38 cellular contexts compared by ENCODE assay signal in genomic region chr12:108139454-108139853, GRCh38. TPM values are rescaled to one million over a fixed set of nuclear protein-coding genes. Genes with fewer than 3 reads are reported as not detected.
"Had no signal": no experiment of that assay in that cellular context is flagged by ENCODE, and none has a peak within 500 bp of the region (broad histone marks: within the 10 kb centered on the region; RNA-seq: fewer than 3 reads in every experiment).

No MANE protein-coding gene starts in this region.

- H3K4me3 ChIP-seq: MG63 had no signal

- DNase-seq: Karpas-422, Kasumi-1, MG63, MM.1S, MV-4-11, NCI-H1048, NCI-H1092, NCI-H1092 treated with DMSO at 0.1 percent for 48 hours, NCI-H1105, NCI-H1105 treated with DMSO at 0.1 percent for 48 hours, NCI-H1417, NCI-H1417 treated with DMSO at 0.1 percent for 48 hours, NCI-H1436, NCI-H1436 treated with DMSO at 0.1 percent for 48 hours, NCI-H146, NCI-H1694, NCI-H1694 treated with DMSO at 0.1 percent for 48 hours, NCI-H187, NCI-H187 treated with DMSO at 0.1 percent for 48 hours, NCI-H1930, NCI-H2029, NCI-H2029 treated with DMSO at 0.1 percent for 48 hours, NCI-H2081, NCI-H2081 treated with DMSO at 0.1 percent for 48 hours, NCI-H2107, NCI-H2171, NCI-H2171 treated with DMSO at 0.1 percent for 48 hours, NCI-H2227 treated with DMSO at 0.1 percent for 48 hours, NCI-H226, NCI-H345, NCI-H446, NCI-H446 treated with DMSO at 0.1 percent for 48 hours, NCI-H510A, NCI-H510A treated with DMSO at 0.1 percent for 48 hours had no signal

- H3K9me3 ChIP-seq: MG63 had no signal

- H3K36me3 ChIP-seq: MG63 had no signal

RNA-seq across cellular contexts. Expression of gene WSCD2, which starts 10.4 kb away (rescaled TPM):
- total RNA-seq: LHCN-M2, M059J, MCF 10A, NCI-H460 had no signal
